Comparison of ENCODE assay signal across 10 cellular contexts in genomic region chr22:49671331-49672012, GRCh38.
DNase-seq lines count a peak whose midpoint lies in the region; ATAC-seq lines count a peak whose summit lies in the region.
"Had no signal": no experiment of that assay in that cellular context is flagged by ENCODE, and none has a peak within 500 bp of the region (broad histone marks: within the 10 kb centered on the region; RNA-seq: fewer than 3 reads in every experiment).

No MANE protein-coding gene starts in this region.

- H3K4me3 Mint-ChIP-seq in activated T-cell treated with anti-CD3 and anti-CD28 coated beads, Interleukin-2, amount 50 U/mL, for 24 hours = peak overlapping the region; percentile 49
- peak overlapping the region; percentile 8 for H3K4me3 Mint-ChIP-seq in activated CD4-positive, alpha-beta memory T cell treated with anti-CD3 and anti-CD28 coated beads, Interleukin-2, amount 10 ng/mL, durations not matched to agents 7 days and 5 days
- H3K4me3 Mint-ChIP-seq in stimulated activated naive B cell treated with anti-CD40 and anti-IgM and Interleukin-4, amounts not matched to agents 10 μg/mL and 1 μg/mL and 100 μg/mL, for 72 hours = peak overlapping the region; percentile 78 to 82

- ATAC-seq in stimulated activated naive B cell treated with anti-CD40 and anti-IgM and Interleukin-4, amounts not matched to agents 10 μg/mL and 1 μg/mL and 100 μg/mL, for 72 hours (replicated peaks) = no peak
- ATAC-seq in HG02678 (IDR thresholded peaks at IDR 0.05; ENCODE audit: unreplicated experiment) = no peak
- ATAC-seq: Right ventricle myocardium inferior had no signal

- H3K27ac ChIP-seq in iPS-18a (ENCODE audit: low read length) = no peak overlapping the region

- H3K27ac Mint-ChIP-seq in activated T-cell treated with anti-CD3 and anti-CD28 coated beads, Interleukin-2, amount 50 U/mL, for 24 hours = no peak overlapping the region
- no peak overlapping the region for H3K27ac Mint-ChIP-seq in activated CD4-positive, alpha-beta memory T cell treated with anti-CD3 and anti-CD28 coated beads, Interleukin-2, amount 10 ng/mL, durations not matched to agents 7 days and 5 days
- peak overlapping the region; percentile 82 for H3K27ac Mint-ChIP-seq in stimulated activated naive B cell treated with anti-CD40 and anti-IgM and Interleukin-4, amounts not matched to agents 10 μg/mL and 1 μg/mL and 100 μg/mL, for 72 hours

- peaks cover 8% of the 10 kb centered on the region for H3K4me1 ChIP-seq in iPS-18a (ENCODE audit: control insufficient read depth, low read depth, low read length)

- POLR2A ChIA-PET in activated CD4-positive, alpha-beta memory T cell treated with anti-CD3 and anti-CD28 coated beads, Interleukin-2, amount 10 ng/mL, durations not matched to agents 7 days and 5 days (lab: Charles Lee) = no interaction called here

- H3K4me3 ChIP-seq in iPS-18a (ENCODE audit: low read length) = peak overlapping the region; percentile 31

- H3K27me3 ChIP-seq in iPS-18a (ENCODE audit: control insufficient read depth, insufficient read depth, low read length) = peaks cover 56% of the 10 kb centered on the region

- H3K27me3 Mint-ChIP-seq in activated T-cell treated with anti-CD3 and anti-CD28 coated beads, Interleukin-2, amount 50 U/mL, for 24 hours = peaks cover 32% of the 10 kb centered on the region
- peaks cover 31% of the 10 kb centered on the region for H3K27me3 Mint-ChIP-seq in activated CD4-positive, alpha-beta memory T cell treated with anti-CD3 and anti-CD28 coated beads, Interleukin-2, amount 10 ng/mL, durations not matched to agents 7 days and 5 days
- peaks cover 27 to 55% of the 10 kb centered on the region in 2 donors for H3K27me3 Mint-ChIP-seq in stimulated activated naive B cell treated with anti-CD40 and anti-IgM and Interleukin-4, amounts not matched to agents 10 μg/mL and 1 μg/mL and 100 μg/mL, for 72 hours

- H3K4me1 Mint-ChIP-seq in activated T-cell treated with anti-CD3 and anti-CD28 coated beads, Interleukin-2, amount 50 U/mL, for 24 hours (ENCODE audit: low read depth) = peaks cover 25% of the 10 kb centered on the region
- H3K4me1 Mint-ChIP-seq in activated CD4-positive, alpha-beta memory T cell treated with anti-CD3 and anti-CD28 coated beads, Interleukin-2, amount 10 ng/mL, durations not matched to agents 7 days and 5 days = peaks cover 20% of the 10 kb centered on the region
- peaks cover 13 to 27% of the 10 kb centered on the region in 2 donors for H3K4me1 Mint-ChIP-seq in stimulated activated naive B cell treated with anti-CD40 and anti-IgM and Interleukin-4, amounts not matched to agents 10 μg/mL and 1 μg/mL and 100 μg/mL, for 72 hours

- CTCF ChIA-PET in activated CD4-positive, alpha-beta memory T cell treated with anti-CD3 and anti-CD28 coated beads, Interleukin-2, amount 10 ng/mL, durations not matched to agents 7 days and 5 days (lab: Charles Lee) = no interaction called here

- peak; percentile 26 for DNase-seq in activated T-cell treated with anti-CD3 and anti-CD28 coated beads, Interleukin-2, amount 50 U/mL, for 24 hours
- no peak for DNase-seq in activated T-cell treated with anti-CD3 and anti-CD28 coated beads for 4 hours
- DNase-seq in activated CD4-positive, alpha-beta memory T cell treated with anti-CD3 and anti-CD28 coated beads, Interleukin-2, amount 10 ng/mL, durations not matched to agents 7 days and 5 days = no peak
- DNase-seq in stimulated activated naive B cell treated with anti-CD40 and anti-IgM and Interleukin-4, amounts not matched to agents 10 μg/mL and 1 μg/mL and 100 μg/mL, for 72 hours = no peak
- no peak for DNase-seq in UCSD-AML1 (lab: John Stamatoyannopoulos, UW; ENCODE audit: unreplicated experiment)
- no peak for DNase-seq in DMS114 treated with DMSO at 0.1 percent for 48 hours (lab: John Stamatoyannopoulos, UW; ENCODE audit: unreplicated experiment)
- DNase-seq: stimulated activated naive CD4-positive, alpha-beta T cell treated with Interleukin-2 at 50 U/mL for 16 hours had no signal

- no peaks in the 10 kb centered on the region for H3K9me3 ChIP-seq in iPS-18a (ENCODE audit: control insufficient read depth, low read depth, low read length)

- H3K36me3 Mint-ChIP-seq in activated T-cell treated with anti-CD3 and anti-CD28 coated beads, Interleukin-2, amount 50 U/mL, for 24 hours (ENCODE audit: low read depth) = no peaks in the 10 kb centered on the region
- no peaks in the 10 kb centered on the region for H3K36me3 Mint-ChIP-seq in activated CD4-positive, alpha-beta memory T cell treated with anti-CD3 and anti-CD28 coated beads, Interleukin-2, amount 10 ng/mL, durations not matched to agents 7 days and 5 days (ENCODE audit: low read depth)
- H3K36me3 Mint-ChIP-seq in stimulated activated naive B cell treated with anti-CD40 and anti-IgM and Interleukin-4, amounts not matched to agents 10 μg/mL and 1 μg/mL and 100 μg/mL, for 72 hours = no peaks in the 10 kb centered on the region

- H3K9me3 Mint-ChIP-seq in activated T-cell treated with anti-CD3 and anti-CD28 coated beads, Interleukin-2, amount 50 U/mL, for 24 hours = no peaks in the 10 kb centered on the region
- no peaks in the 10 kb centered on the region for H3K9me3 Mint-ChIP-seq in activated CD4-positive, alpha-beta memory T cell treated with anti-CD3 and anti-CD28 coated beads, Interleukin-2, amount 10 ng/mL, durations not matched to agents 7 days and 5 days
- peaks cover 3 to 4% of the 10 kb centered on the region in 2 donors for H3K9me3 Mint-ChIP-seq in stimulated activated naive B cell treated with anti-CD40 and anti-IgM and Interleukin-4, amounts not matched to agents 10 μg/mL and 1 μg/mL and 100 μg/mL, for 72 hours

- H3K9ac ChIP-seq in iPS-18a (ENCODE audit: low read length) = no peak overlapping the region

- no peaks in the 10 kb centered on the region for H3K36me3 ChIP-seq in iPS-18a (ENCODE audit: control insufficient read depth, low read depth, low read length)

Comparison
In these comparisons a context has a peak if more than half of its experiments do, and no peak if none do; other contexts are left out.
1. H3K4me3 Mint-ChIP-seq: peak in every context shown above with its lines; median percentile 80 in stimulated activated naive B cell treated with anti-CD40 and anti-IgM and Interleukin-4, amounts not matched to agents 10 μg/mL and 1 μg/mL and 100 μg/mL, for 72 hours; 49 in activated T-cell treated with anti-CD3 and anti-CD28 coated beads, Interleukin-2, amount 50 U/mL, for 24 hours; 8 in activated CD4-positive, alpha-beta memory T cell treated with anti-CD3 and anti-CD28 coated beads, Interleukin-2, amount 10 ng/mL, durations not matched to agents 7 days and 5 days.